ENCODE assay signal across 13 cellular contexts in the genomic region with DNA sequence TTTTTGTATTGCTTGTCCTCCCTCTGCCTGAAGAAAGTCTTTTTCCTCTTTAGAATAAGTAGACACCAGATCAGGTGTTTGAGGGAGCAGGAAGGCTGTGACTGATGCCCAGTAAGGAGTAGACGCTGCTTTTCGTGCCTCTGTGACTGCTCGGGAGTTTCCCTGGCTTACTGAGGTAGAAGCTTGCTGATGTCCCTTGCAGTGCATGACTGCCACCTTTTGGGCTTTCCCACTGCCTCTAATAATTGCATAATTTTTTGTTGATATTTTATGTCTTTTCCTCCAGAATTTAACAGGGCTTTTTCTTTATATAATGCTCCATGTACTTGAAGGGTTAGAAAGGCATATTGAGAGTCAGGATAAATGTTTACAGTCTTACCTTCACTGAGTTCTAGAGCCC.
DNase-seq lines count a peak whose midpoint lies in the region; ATAC-seq and TF ChIP-seq lines count a peak whose summit lies in the region.
"Had no signal": no experiment of that assay in that cellular context is flagged by ENCODE, and none has a peak within 500 bp of the region (broad histone marks: within the 10 kb centered on the region; RNA-seq: fewer than 3 reads in every experiment).

No MANE protein-coding gene starts in this region.

- H3K4me3 ChIP-seq in epithelial cell of proximal tubule (ENCODE audit: low read depth, low read length) = no peak overlapping the region
- H3K4me3 ChIP-seq: BLaER1, cardiac muscle cell, right atrium auricular region had no signal

- ATAC-seq in GM18498 (IDR thresholded peaks at IDR 0.05; ENCODE audit: unreplicated experiment) = peak; percentile 43
- peak; percentile 60 for ATAC-seq in HG02798 (IDR thresholded peaks at IDR 0.05; ENCODE audit: poor library complexity, unreplicated experiment)
- no peak for ATAC-seq in SK-N-SH treated with all-trans-retinoic acid at 6 μM for 48 hours
- ATAC-seq in HG02571 (IDR thresholded peaks at IDR 0.05; ENCODE audit: unreplicated experiment) = no peak
- ATAC-seq: naive thymus-derived CD4-positive, alpha-beta T cell had no signal

- peak; percentile 48 for TF ChIP-seq CTCF in epithelial cell of proximal tubule (conservative IDR thresholded peaks at IDR 0.05; ENCODE audit: low read depth, low read length)

- DNase-seq in epithelial cell of proximal tubule (ENCODE audit: low read depth) (no peak), renal cortical epithelial cell (ENCODE audit: low read depth) (peak; percentile 64), NCI-H2227 (lab: John Stamatoyannopoulos, UW; ENCODE audit: unreplicated experiment) (no peak)
- no peak for DNase-seq in activated CD4-positive, alpha-beta T cell treated with anti-CD3 and anti-CD28 coated beads, Interleukin-2, amount 50 U/mL, for 1 hour
- DNase-seq: activated CD4-positive, alpha-beta T cell treated with anti-CD3 and anti-CD28 coated beads for 1 hour; naive thymus-derived CD4-positive, alpha-beta T cell had no signal

TF ChIP-seq in SK-N-SH treated with all-trans-retinoic acid at 6 μM for 48 hours, 23 proteins besides CTCF, POLR2A, EP300 and RAD21:
- no peak for TF ChIP-seq OSR1 (CRISPR knock-in tag; IDR thresholded peaks at IDR 0.05)
- no peak for TF ChIP-seq BACH2 (CRISPR knock-in tag; IDR thresholded peaks at IDR 0.05; ENCODE audit: borderline replicate concordance)
- TF ChIP-seq ZFP30 (CRISPR knock-in tag; IDR thresholded peaks at IDR 0.05) = no peak
- no peak for TF ChIP-seq CSDC2 (CRISPR knock-in tag; IDR thresholded peaks at IDR 0.05)
- TF ChIP-seq RARB (CRISPR knock-in tag; IDR thresholded peaks at IDR 0.05) = no peak
- TF ChIP-seq ZNF70 (CRISPR knock-in tag; IDR thresholded peaks at IDR 0.05) = no peak

Comparison
In these comparisons a context has a peak if more than half of its experiments do, and no peak if none do; other contexts are left out.
1. ATAC-seq: peak in GM18498 (single experiment) and HG02798 (single experiment); none in SK-N-SH treated with all-trans-retinoic acid at 6 μM for 48 hours (single experiment) and HG02571 (single experiment).